Comparison of ENCODE assay signal across 24 cellular contexts in genomic region chrX:73182502-73183114, GRCh38. TPM values are rescaled to one million over a fixed set of nuclear protein-coding genes. Genes with fewer than 3 reads are reported as not detected.
A peak's percentile ranks its signal among the peaks of the same experiment; 100 is the strongest.
DNase-seq lines count a peak whose midpoint lies in the region; ATAC-seq, FAIRE-seq and TF ChIP-seq lines count a peak whose summit lies in the region.
"Had no signal": no experiment of that assay in that cellular context is flagged by ENCODE, and none has a peak within 500 bp of the region (broad histone marks: within the 10 kb centered on the region; RNA-seq: fewer than 3 reads in every experiment).

No MANE protein-coding gene starts in this region.

- H2AFZ ChIP-seq in astrocyte (ENCODE audit: low read depth, low read length), result no peak overlapping the region

- H3K36me3 ChIP-seq in MG63, result no peaks in the 10 kb centered on the region
- H3K36me3 ChIP-seq in astrocyte (ENCODE audit: insufficient read depth, low read length), result no peaks in the 10 kb centered on the region
- no peaks in the 10 kb centered on the region for H3K36me3 ChIP-seq in pancreas
- H3K36me3 ChIP-seq: HAP-1 had no signal

- H3K9me3 Mint-ChIP-seq in astrocyte (ENCODE audit: unreplicated experiment), result peaks cover 8% of the 10 kb centered on the region

- FAIRE-seq in astrocyte (lab: Jason Lieb, UNC) (no peak), pancreas (lab: Jason Lieb, UNC) (no peak)
- FAIRE-seq: A549, GM12878, GM19239, H1, HTR-8/SVneo, K562 had no signal

- DNase-seq in MG63 (peak; percentile 29), astrocyte (ENCODE audit: low read depth) (no peak), pancreas (peak in 5 of 6 donors; percentile 42 to 63 (median 57)), NCI-H2029 treated with DMSO at 0.1 percent for 48 hours (lab: John Stamatoyannopoulos, UW) (no peak)
- DNase-seq: AML-193; CD4-positive, alpha-beta memory T cell; DMS79 treated with DMSO at 0.1 percent for 48 hours; IMR-90 had no signal

- H3K4me3 ChIP-seq in MG63 (no peak overlapping the region), astrocyte (ENCODE audit: insufficient read depth, low read depth, low read length) (no peak overlapping the region), pancreas (no peak overlapping the region)
- H3K4me3 ChIP-seq: A549, GM12878, HAP-1, K562 had no signal

- H3K27ac ChIP-seq in C4-2B (peak overlapping the region; percentile 46; the same call in 1 of the 2 replicates), astrocyte (ENCODE audit: low read depth, low read length) (no peak overlapping the region), pancreas (no peak overlapping the region)
- H3K27ac ChIP-seq: 22Rv1, A549, HL-60 had no signal

- H3K9me3 ChIP-seq in MG63, result no peaks in the 10 kb centered on the region
- H3K9me3 ChIP-seq in astrocyte (ENCODE audit: insufficient read depth, low read depth, low read length), result no peaks in the 10 kb centered on the region
- no peaks in the 10 kb centered on the region for H3K9me3 ChIP-seq in pancreas
- H3K9me3 ChIP-seq: A549, HAP-1 had no signal

- H3K4me2 ChIP-seq in astrocyte (ENCODE audit: low read length), result no peak overlapping the region
- H3K4me2 ChIP-seq: A549 had no signal

- no peaks in the 10 kb centered on the region for H4K20me1 ChIP-seq in astrocyte (ENCODE audit: insufficient read depth, low read length)

- no peak overlapping the region for H3K9ac ChIP-seq in astrocyte (ENCODE audit: low read length)

- H3K4me3 Mint-ChIP-seq in astrocyte (ENCODE audit: unreplicated experiment), result no peak overlapping the region
- H3K4me3 Mint-ChIP-seq: CD14-positive monocyte had no signal

- no peaks in the 10 kb centered on the region for H3K27me3 ChIP-seq in MG63
- H3K27me3 ChIP-seq in astrocyte (ENCODE audit: insufficient read depth, low read length), result no peaks in the 10 kb centered on the region
- no peaks in the 10 kb centered on the region for H3K27me3 ChIP-seq in pancreas

- WGBS in pancreas, 2 donors, result 33 to 36% methylated on average over 6 of the region's 6 CpGs

- ATAC-seq in pancreas, result peak; percentile 35 to 95 (median 75)
- no peak for ATAC-seq in HG03571 (IDR thresholded peaks at IDR 0.05; ENCODE audit: unreplicated experiment)
- ATAC-seq in GM21381 (IDR thresholded peaks at IDR 0.05; ENCODE audit: unreplicated experiment), result no peak
- no peak for ATAC-seq in GM18511 (IDR thresholded peaks at IDR 0.05; ENCODE audit: unreplicated experiment)
- ATAC-seq: GM12878, K562 had no signal

- H3K36me3 Mint-ChIP-seq in astrocyte (ENCODE audit: low read depth, unreplicated experiment), result no peaks in the 10 kb centered on the region
- H3K36me3 Mint-ChIP-seq: CD14-positive monocyte; CD4-positive, alpha-beta memory T cell had no signal

- no peaks in the 10 kb centered on the region for H3K27me3 Mint-ChIP-seq in astrocyte (ENCODE audit: low read depth, unreplicated experiment)

- peaks cover 2% of the 10 kb centered on the region for H3K4me1 Mint-ChIP-seq in astrocyte (ENCODE audit: low read depth, unreplicated experiment)
- H3K4me1 Mint-ChIP-seq: CD14-positive monocyte; CD4-positive, alpha-beta memory T cell had no signal

- intact Hi-C loops in pancreas (cut with DNase I), result no loop called here

- TF ChIP-seq CTCF in C4-2B (conservative IDR thresholded peaks at IDR 0.05) (no peak), astrocyte (IDR thresholded peaks at IDR 0.05; ENCODE audit: insufficient read depth, low read depth, low read length) (no peak), pancreas (IDR thresholded peaks at IDR 0.05) (no peak)

- no peaks in the 10 kb centered on the region for H3K79me2 ChIP-seq in astrocyte (ENCODE audit: insufficient read depth, low read length)

- H3K4me1 ChIP-seq in astrocyte (ENCODE audit: insufficient read depth, low read length), result no peaks in the 10 kb centered on the region
- no peaks in the 10 kb centered on the region for H3K4me1 ChIP-seq in pancreas
- H3K4me1 ChIP-seq: A549, HAP-1 had no signal

- peak overlapping the region; percentile 87 for H3K27ac Mint-ChIP-seq in astrocyte (ENCODE audit: unreplicated experiment)
- H3K27ac Mint-ChIP-seq: CD14-positive monocyte; CD4-positive, alpha-beta memory T cell had no signal

RNA-seq across cellular contexts. Expression of gene NAP1L2, which starts 32.0 kb away (rescaled TPM):
- total RNA-seq in MG63 (2014; rRNA removed; shearing (Covaris generic); ENCODE audit: low replicate concordance), result 0.10 and 0.13 TPM in 2 replicates
- 7.2 and 8.3 TPM in 2 replicates for total RNA-seq in astrocyte
- 1 to 10 TPM in 5 of 6 donors, under 1 TPM in 1; 0.79 to 2.8 (median 2.1) TPM for total RNA-seq in pancreas
- 1 to 10 TPM; 2.2 to 7.4 TPM for polyA plus RNA-seq in pancreas
- total RNA-seq: G401, IMR-90 had no signal
- polyA plus RNA-seq: BJ, CD14-positive monocyte had no signal

Comparison
In these comparisons a context has a peak if more than half of its experiments do, and no peak if none do; other contexts are left out.
1. DNase-seq: peak in MG63 (single experiment) and pancreas (5 of 6); none in astrocyte (single experiment) and NCI-H2029 treated with DMSO at 0.1 percent for 48 hours (single experiment).
2. ATAC-seq: peak in pancreas (4 of 4); none in HG03571 (single experiment), GM21381 (single experiment) and GM18511 (single experiment).